Comparison of ENCODE assay signal across 9 cellular contexts in genomic region chr22:18970180-18970947, GRCh38. TPM values are rescaled to one million over a fixed set of nuclear protein-coding genes. Genes with fewer than 3 reads are reported as not detected.
A peak's percentile ranks its signal among the peaks of the same experiment; 100 is the strongest.
DNase-seq lines count a peak whose midpoint lies in the region; ATAC-seq and TF ChIP-seq lines count a peak whose summit lies in the region.
"Had no signal": no experiment of that assay in that cellular context is flagged by ENCODE, and none has a peak within 500 bp of the region (broad histone marks: within the 10 kb centered on the region; RNA-seq: fewer than 3 reads in every experiment).

No MANE protein-coding gene starts in this region.

- H3K9me3 ChIP-seq in mammary epithelial cell (replicated peaks; ENCODE audit: insufficient read depth, low read length) = no peaks in the 10 kb centered on the region

- no peaks in the 10 kb centered on the region for H3K79me2 ChIP-seq in mammary epithelial cell (ENCODE audit: insufficient read depth, low read length)

- intact Hi-C loops in mammary epithelial cell (cut with micrococcal nuclease) = no loop called here

- H3K9me3 Mint-ChIP-seq in type B pancreatic cell = no peaks in the 10 kb centered on the region

- no TSS peak for BruUV-seq in mammary epithelial cell (replicated peaks; lab: Mats Ljungman, UMichigan)

- peak overlapping the region; percentile 93 for H2AFZ ChIP-seq in mammary epithelial cell (ENCODE audit: low read depth, low read length)

- peaks cover 5% of the 10 kb centered on the region for H3K4me1 ChIP-seq in mammary epithelial cell (ENCODE audit: insufficient read depth, low read length)

- no peaks in the 10 kb centered on the region for H3K36me3 ChIP-seq in mammary epithelial cell (ENCODE audit: insufficient read depth, low read length)

- TF ChIP-seq CTCF in mammary epithelial cell (conservative IDR thresholded peaks at IDR 0.05 in 1 of 2, IDR thresholded peaks at IDR 0.05 in 1 of 2; ENCODE audit: extremely low read depth in 1 of 2, insufficient read depth in 1 of 2, low read depth in 1 of 2, low read length in 2 of 2) = no peak
- peak; percentile 65 for TF ChIP-seq CTCF in type B pancreatic cell (conservative IDR thresholded peaks at IDR 0.05)

- H3K4me1 Mint-ChIP-seq in type B pancreatic cell (ENCODE audit: unreplicated experiment) = no peaks in the 10 kb centered on the region

- H3K36me3 Mint-ChIP-seq in type B pancreatic cell = no peaks in the 10 kb centered on the region

- H3K4me3 Mint-ChIP-seq in type B pancreatic cell = no peak overlapping the region

- no peak overlapping the region for H3K27ac Mint-ChIP-seq in type B pancreatic cell

- peak overlapping the region; percentile 96 for H3K4me2 ChIP-seq in mammary epithelial cell (ENCODE audit: insufficient read depth, low read depth, low read length)

- dilution Hi-C loops in mammary epithelial cell (cut with HindIII; ENCODE audit: low sequenced_read_pairs) = no loop called here

- in situ Hi-C loops in KBM-7 (cut with MboI; ENCODE audit: low pct_unique_long_range_greater_than_20kb, low sequenced_read_pairs) (no loop called here), mammary epithelial cell (cut with MboI; ENCODE audit: low sequenced_read_pairs in 2 of 2) (no loop called here)

- CTCF ChIA-PET in mammary epithelial cell (lab: Charles Lee; ENCODE audit: low non-redundant PET) = no interaction called here

- no peaks in the 10 kb centered on the region for H3K27me3 Mint-ChIP-seq in type B pancreatic cell

- 3% methylated on average over 12 of the region's 93 CpGs for WGBS in mammary epithelial cell (ENCODE audit: low coverage, missing lambda C conversion rate)

- no peak overlapping the region for H3K27ac ChIP-seq in mammary epithelial cell (ENCODE audit: insufficient read depth, low read depth, low read length)
- H3K27ac ChIP-seq: epithelial cell of prostate had no signal

- no peaks in the 10 kb centered on the region for H3K27me3 ChIP-seq in mammary epithelial cell (ENCODE audit: insufficient read depth, low read length)

- peak; percentile 59 for ATAC-seq in left lobe of liver
- no peak for ATAC-seq in GM18517 (IDR thresholded peaks at IDR 0.05; ENCODE audit: unreplicated experiment)

- peak overlapping the region; percentile 32 for H3K9ac ChIP-seq in mammary epithelial cell (ENCODE audit: insufficient read depth, low read length)

- peak overlapping the region; percentile 68 to 77 (median 77) for H3K4me3 ChIP-seq in mammary epithelial cell (replicated peaks in 1 of 3; ENCODE audit: insufficient read depth in 1 of 3, low read depth in 2 of 3, low read length in 3 of 3)

- no peaks in the 10 kb centered on the region for H4K20me1 ChIP-seq in mammary epithelial cell (ENCODE audit: insufficient read depth, low read length)

- DNase-seq in COR-L47 (lab: John Stamatoyannopoulos, UW) = peak; percentile 11
- peak; percentile 17 for DNase-seq in KBM-7
- peak; percentile 15 for DNase-seq in mammary epithelial cell
- peak; percentile 72 for DNase-seq in left lobe of liver (ENCODE audit: low spot score)
- no peak for DNase-seq in type B pancreatic cell (ENCODE audit: extremely low spot score, unreplicated experiment)
- no peak for DNase-seq in amniotic stem cell (lab: John Stamatoyannopoulos, UW)
- DNase-seq in AG08396 (ENCODE audit: low spot score) = no peak

RNA-seq across cellular contexts. Expression of gene PRODH, which starts 34.3 kb away (rescaled TPM):
- total RNA-seq in mammary epithelial cell (1 to 10 TPM; 2.7 to 6.7 TPM), left lobe of liver (35.6 TPM), type B pancreatic cell (ENCODE audit: low replicate concordance) (16.1 and 19.0 TPM in 2 replicates)
- polyA plus RNA-seq in mammary epithelial cell = 0.75 TPM
- 0.16 TPM for polyA minus RNA-seq in mammary epithelial cell

Comparison
In these comparisons a context has a peak if more than half of its experiments do, and no peak if none do; other contexts are left out.
1. DNase-seq: peak in COR-L47 (single experiment), KBM-7 (single experiment), mammary epithelial cell (single experiment) and left lobe of liver (single experiment); none in type B pancreatic cell (single experiment), amniotic stem cell (single experiment) and AG08396 (single experiment).